Comparison of ENCODE assay signal across 1 cellular context in genomic region chr3:177249203-177249602, GRCh38.
A peak's percentile ranks its signal among the peaks of the same experiment; 100 is the strongest.
TF ChIP-seq lines count a peak whose summit lies in the region.

No MANE protein-coding gene starts in this region.

TF ChIP-seq in HepG2, 621 proteins besides CTCF, POLR2A, EP300 and RAD21 (continued from another document):
- TF ChIP-seq HNF1B (CRISPR knock-in tag; IDR thresholded peaks at IDR 0.05): peak; percentile 26; the same call in 1 of the 2 replicates
